In the genomic region with DNA sequence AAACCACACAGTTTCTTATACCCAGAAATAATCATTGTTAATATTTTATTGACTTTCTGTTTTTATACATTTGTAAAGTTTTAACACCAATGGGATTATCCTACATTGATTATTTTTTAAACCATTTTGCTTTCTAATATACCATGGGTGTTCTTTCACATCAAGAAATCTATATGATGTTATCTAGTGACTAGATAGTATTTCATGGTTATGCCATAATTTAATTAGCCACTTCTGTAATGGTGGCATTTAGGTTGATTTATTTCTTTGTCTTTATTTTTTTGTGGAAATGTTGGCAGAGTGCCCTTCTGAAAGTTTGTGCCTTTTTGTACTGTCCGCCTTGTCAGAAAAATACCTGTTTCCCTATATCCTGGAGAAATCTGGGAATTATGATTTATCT, we compare ENCODE assay signal across 21 cellular contexts.
DNase-seq lines count a peak whose midpoint lies in the region; ATAC-seq, FAIRE-seq and TF ChIP-seq lines count a peak whose summit lies in the region.
"Had no signal": no experiment of that assay in that cellular context is flagged by ENCODE, and none has a peak within 500 bp of the region (broad histone marks: within the 10 kb centered on the region; RNA-seq: fewer than 3 reads in every experiment).

No MANE protein-coding gene starts in this region.

- peak; percentile 3 for DNase-seq in NCI-H69 (lab: John Stamatoyannopoulos, UW)
- no peak for DNase-seq in NCI-H446 (lab: John Stamatoyannopoulos, UW)
- no peak for DNase-seq in NCI-H1092 treated with DMSO at 0.1 percent for 48 hours (lab: John Stamatoyannopoulos, UW)
- DNase-seq: 8988T; C1 segment of cervical spinal cord; Calu3; CD4-positive, alpha-beta memory T cell; COR-L47; DMS53; DMS79 treated with DMSO at 0.1 percent for 48 hours; GF-D8; GM23248; H7; HCEC 1CT had no signal

- no peak overlapping the region for H2AFZ ChIP-seq in parathyroid adenoma
- H2AFZ ChIP-seq: GM23248 had no signal

- ATAC-seq in HG03354 (IDR thresholded peaks at IDR 0.05; ENCODE audit: poor library complexity, severe bottlenecking, unreplicated experiment) = no peak

- no peaks in the 10 kb centered on the region for H3K9me3 ChIP-seq in parathyroid adenoma (ENCODE audit: control insufficient read depth, low read length)

- H3K27me3 ChIP-seq in parathyroid adenoma (ENCODE audit: control insufficient read depth, insufficient read depth, low read length) = no peaks in the 10 kb centered on the region

- peak overlapping the region; percentile 42 for H3K27ac ChIP-seq in parathyroid adenoma
- H3K27ac ChIP-seq: GM23248 had no signal

- H3K79me2 ChIP-seq in parathyroid adenoma = no peaks in the 10 kb centered on the region

- H3K9ac ChIP-seq in parathyroid adenoma = no peak overlapping the region
- H3K9ac ChIP-seq: GM23248 had no signal

- no peak overlapping the region for H3K4me2 ChIP-seq in parathyroid adenoma (ENCODE audit: low read length)

- no peaks in the 10 kb centered on the region for H3K36me3 ChIP-seq in parathyroid adenoma (ENCODE audit: control insufficient read depth, insufficient read depth, low read length)

- H3K4me3 ChIP-seq in parathyroid adenoma (ENCODE audit: low read depth, low read length) = no peak overlapping the region
- H3K4me3 ChIP-seq: GM23248 had no signal

- peaks cover 20% of the 10 kb centered on the region for H3K4me1 ChIP-seq in parathyroid adenoma

- no peak for TF ChIP-seq CTCF in parathyroid adenoma (IDR thresholded peaks at IDR 0.05)

- FAIRE-seq in A204.1 (lab: Jason Lieb, UNC) (peak; percentile 49), TTC549 (lab: Jason Lieb, UNC) (peak; percentile 20)
- FAIRE-seq: GM12892, GM19239, H1 had no signal
